Comparison of ENCODE assay signal across 23 cellular contexts in the genomic region with DNA sequence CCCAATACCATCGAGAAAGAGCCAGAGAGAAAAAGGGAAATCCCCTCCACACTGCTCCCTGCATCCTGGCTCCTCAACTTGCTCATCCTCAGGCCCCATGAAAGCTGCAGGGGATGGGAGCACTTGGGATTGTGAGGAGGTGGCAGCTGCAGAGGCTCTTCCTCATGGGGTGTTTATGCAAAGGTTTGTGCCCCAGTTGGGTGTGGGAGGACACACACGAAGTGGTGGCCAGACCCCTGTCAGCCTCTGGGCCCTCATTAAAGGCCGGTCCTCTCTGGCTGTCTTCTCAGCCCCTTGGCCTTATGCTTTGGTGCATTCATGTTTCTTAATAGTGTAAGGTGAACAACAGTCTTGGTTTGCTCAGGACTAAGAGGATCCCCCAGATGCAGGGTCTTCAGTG.
"Had no signal": no experiment of that assay in that cellular context is flagged by ENCODE, and none has a peak within 500 bp of the region (broad histone marks: within the 10 kb centered on the region; RNA-seq: fewer than 3 reads in every experiment).

No MANE protein-coding gene starts in this region.

- H3K4me3 ChIP-seq: body of pancreas, cardiac muscle cell, esophagus squamous epithelium, left lung, lung, mucosa of descending colon, ovary, prostate gland, tibial nerve had no signal

- H3K9me3 ChIP-seq: body of pancreas, mucosa of descending colon, neutrophil, prostate gland had no signal

- ATAC-seq: body of pancreas; mucosa of descending colon; natural killer cell treated with Interleukin-12 subunit alpha and Interleukin-12 subunit beta and Interleukin-15 and Interleukin-18, amount 100 ng/mL, for 72 hours had no signal

- H3K9me3 Mint-ChIP-seq: activated naive CD4-positive, alpha-beta T cell treated with anti-CD3 and anti-CD28 coated beads, Interleukin-2, amount 50 U/mL, for 24 hours; activated T-helper 1 cell treated with anti-CD3 and anti-CD28 coated beads, Interleukin-12 subunit alpha, Interleukin-12 subunit beta, Interleukin-2, Interleukin-4 antibody, amounts not matched to agents 30 ng/mL and 10 ng/mL and 1 ng/mL, durations not matched to agents 14 hours and 24 hours and 36 hours; natural killer cell treated with Interleukin-12 subunit alpha and Interleukin-12 subunit beta and Interleukin-15 and Interleukin-18, amount 100 ng/mL, for 72 hours had no signal

- H3K4me1 ChIP-seq: body of pancreas, esophagus squamous epithelium, prostate gland, tibial nerve had no signal

- H3K27me3 ChIP-seq: body of pancreas, cardiac muscle cell, left lung, ovary, tibial nerve had no signal

- DNase-seq: activated CD4-positive, alpha-beta T cell treated with anti-CD3 and anti-CD28 coated beads for 4 hours; activated CD4-positive, alpha-beta T cell treated with anti-CD3 and anti-CD28 coated beads, Interleukin-2, amount 50 U/mL, for 4 hours; activated CD8-positive, alpha-beta memory T cell treated with anti-CD3 and anti-CD28 coated beads for 24 hours; activated T-cell treated with anti-CD3 and anti-CD28 coated beads, Interleukin-2, amount 50 U/mL, for 1 hour; anterior cingulate cortex; body of pancreas; cortex of kidney; esophagus squamous epithelium; left lung; mesendoderm; ovary; retina; stimulated activated naive CD4-positive, alpha-beta T cell had no signal

- H3K27me3 Mint-ChIP-seq: activated naive CD4-positive, alpha-beta T cell treated with anti-CD3 and anti-CD28 coated beads, Interleukin-2, amount 50 U/mL, for 24 hours had no signal

- H3K36me3 ChIP-seq: cardiac muscle cell, esophagus squamous epithelium, left lung, neutrophil, ovary, prostate gland, tibial nerve had no signal

- H3K4me3 Mint-ChIP-seq: activated naive CD4-positive, alpha-beta T cell treated with anti-CD3 and anti-CD28 coated beads, Interleukin-2, amount 50 U/mL, for 24 hours; activated T-helper 1 cell treated with anti-CD3 and anti-CD28 coated beads, Interleukin-12 subunit alpha, Interleukin-12 subunit beta, Interleukin-2, Interleukin-4 antibody, amounts not matched to agents 30 ng/mL and 10 ng/mL and 1 ng/mL, durations not matched to agents 14 hours and 24 hours and 36 hours; natural killer cell treated with Interleukin-12 subunit alpha and Interleukin-12 subunit beta and Interleukin-15 and Interleukin-18, amount 100 ng/mL, for 72 hours had no signal

- H3K36me3 Mint-ChIP-seq: activated naive CD4-positive, alpha-beta T cell treated with anti-CD3 and anti-CD28 coated beads, Interleukin-2, amount 50 U/mL, for 24 hours; natural killer cell treated with Interleukin-12 subunit alpha and Interleukin-12 subunit beta and Interleukin-15 and Interleukin-18, amount 100 ng/mL, for 72 hours had no signal

- H3K27ac ChIP-seq: body of pancreas, cardiac muscle cell, esophagus squamous epithelium, left lung, neutrophil, ovary, prostate gland, tibial nerve, VCaP had no signal

- H3K27ac Mint-ChIP-seq: activated naive CD4-positive, alpha-beta T cell treated with anti-CD3 and anti-CD28 coated beads, Interleukin-2, amount 50 U/mL, for 24 hours; activated T-helper 1 cell treated with anti-CD3 and anti-CD28 coated beads, Interleukin-12 subunit alpha, Interleukin-12 subunit beta, Interleukin-2, Interleukin-4 antibody, amounts not matched to agents 30 ng/mL and 10 ng/mL and 1 ng/mL, durations not matched to agents 14 hours and 24 hours and 36 hours; natural killer cell treated with Interleukin-12 subunit alpha and Interleukin-12 subunit beta and Interleukin-15 and Interleukin-18, amount 100 ng/mL, for 72 hours had no signal
